ENCODE assay signal across 9 cellular contexts in genomic region chr7:44461387-44461786, GRCh38. TPM values are rescaled to one million over a fixed set of nuclear protein-coding genes. Genes with fewer than 3 reads are reported as not detected.
DNase-seq lines count a peak whose midpoint lies in the region; ATAC-seq and TF ChIP-seq lines count a peak whose summit lies in the region.
"Had no signal": no experiment of that assay in that cellular context is flagged by ENCODE, and none has a peak within 500 bp of the region (broad histone marks: within the 10 kb centered on the region; RNA-seq: fewer than 3 reads in every experiment).

No MANE protein-coding gene starts in this region.

- H3K4me3 ChIP-seq in CD8-positive, alpha-beta T cell (ENCODE audit: low read depth, low read length) = peak overlapping the region; percentile 5
- no peak overlapping the region for H3K4me3 ChIP-seq in Peyer's patch
- H3K4me3 ChIP-seq: neural progenitor cell had no signal

- H3K4me1 ChIP-seq in CD8-positive, alpha-beta T cell (ENCODE audit: insufficient read depth, low read length) = peaks cover 57% of the 10 kb centered on the region
- H3K4me1 ChIP-seq in Peyer's patch = peaks cover 0 to 14% (median 3%) of the 10 kb centered on the region in 4 donors
- H3K4me1 ChIP-seq: neural progenitor cell had no signal

- peak in 2 of 7 experiments; percentile 15 to 27 for DNase-seq in CD8-positive, alpha-beta T cell
- DNase-seq in activated CD4-positive, alpha-beta T cell treated with anti-CD3 and anti-CD28 coated beads, Interleukin-2, amount 10 ng/mL, durations not matched to agents 7 days and 5 days = peak; percentile 66
- DNase-seq in glomerular visceral epithelial cell (ENCODE audit: extremely low spot score) (peak; percentile 44), glutamatergic neuron (no peak), Peyer's patch (no peak), DMS79 treated with DMSO at 0.1 percent for 48 hours (lab: John Stamatoyannopoulos, UW) (no peak)

- H3K9me3 Mint-ChIP-seq in CD8-positive, alpha-beta T cell = no peaks in the 10 kb centered on the region
- no peaks in the 10 kb centered on the region for H3K9me3 Mint-ChIP-seq in activated CD4-positive, alpha-beta T cell treated with anti-CD3 and anti-CD28 coated beads, Interleukin-2, amount 10 ng/mL, durations not matched to agents 7 days and 5 days
- peaks cover 3% of the 10 kb centered on the region for H3K9me3 Mint-ChIP-seq in glutamatergic neuron (ENCODE audit: unreplicated experiment)
- H3K9me3 Mint-ChIP-seq: neural progenitor cell had no signal

- peak; percentile 24 for ATAC-seq in CD8-positive, alpha-beta T cell
- ATAC-seq in HG02938 (IDR thresholded peaks at IDR 0.05; ENCODE audit: unreplicated experiment) = peak; percentile 44
- ATAC-seq in HG03159 (IDR thresholded peaks at IDR 0.05; ENCODE audit: unreplicated experiment) = no peak

- no peak for TF ChIP-seq POLR2A in Peyer's patch (IDR thresholded peaks at IDR 0.05)

- no peaks in the 10 kb centered on the region for H3K36me3 ChIP-seq in CD8-positive, alpha-beta T cell (ENCODE audit: insufficient read depth, low read length)
- peaks cover 0 to 17% (median 0%) of the 10 kb centered on the region in 3 donors for H3K36me3 ChIP-seq in Peyer's patch

- H3K27ac Mint-ChIP-seq in CD8-positive, alpha-beta T cell = peak overlapping the region; percentile 68
- H3K27ac Mint-ChIP-seq in activated CD4-positive, alpha-beta T cell treated with anti-CD3 and anti-CD28 coated beads, Interleukin-2, amount 10 ng/mL, durations not matched to agents 7 days and 5 days = peak overlapping the region; percentile 90
- H3K27ac Mint-ChIP-seq in glutamatergic neuron (ENCODE audit: unreplicated experiment) = no peak overlapping the region
- H3K27ac Mint-ChIP-seq: neural progenitor cell had no signal

- CTCF ChIA-PET in CD8-positive, alpha-beta T cell (lab: Charles Lee) = interaction anchor here (1.2 to 2.5 kb wide), 3 partner anchors 14 to 221 kb away, joined by 3 to 5 read pairs (median 3); no protein-coding TSS in a partner anchor
- CTCF ChIA-PET in activated CD4-positive, alpha-beta T cell treated with anti-CD3 and anti-CD28 coated beads, Interleukin-2, amount 10 ng/mL, durations not matched to agents 7 days and 5 days (lab: Charles Lee) = interaction anchor here (0.9 kb wide), 2 partner anchors 12 to 103 kb away, joined by 3 read pairs; no protein-coding TSS in a partner anchor

- H3K9me3 ChIP-seq in CD8-positive, alpha-beta T cell (ENCODE audit: low read length) = no peaks in the 10 kb centered on the region
- no peaks in the 10 kb centered on the region for H3K9me3 ChIP-seq in Peyer's patch

- no peak overlapping the region for H3K27ac ChIP-seq in CD8-positive, alpha-beta T cell (ENCODE audit: low read depth, low read length)
- no peak overlapping the region for H3K27ac ChIP-seq in Peyer's patch
- H3K27ac ChIP-seq: neural progenitor cell had no signal

- peak overlapping the region; percentile 33 for H3K4me3 Mint-ChIP-seq in CD8-positive, alpha-beta T cell
- H3K4me3 Mint-ChIP-seq in activated CD4-positive, alpha-beta T cell treated with anti-CD3 and anti-CD28 coated beads, Interleukin-2, amount 10 ng/mL, durations not matched to agents 7 days and 5 days = peak overlapping the region; percentile 49
- no peak overlapping the region for H3K4me3 Mint-ChIP-seq in glutamatergic neuron (ENCODE audit: unreplicated experiment)
- H3K4me3 Mint-ChIP-seq: neural progenitor cell had no signal

- H3K36me3 Mint-ChIP-seq in CD8-positive, alpha-beta T cell = peaks cover 51% of the 10 kb centered on the region
- H3K36me3 Mint-ChIP-seq in activated CD4-positive, alpha-beta T cell treated with anti-CD3 and anti-CD28 coated beads, Interleukin-2, amount 10 ng/mL, durations not matched to agents 7 days and 5 days (ENCODE audit: low read depth) = peaks cover 57% of the 10 kb centered on the region
- H3K36me3 Mint-ChIP-seq in glutamatergic neuron (ENCODE audit: unreplicated experiment) = no peaks in the 10 kb centered on the region

- POLR2A ChIA-PET in CD8-positive, alpha-beta T cell (lab: Charles Lee) = interaction anchor here (3.4 kb wide), 1 partner anchor 29 kb away, joined by 23 read pairs; the partner anchor contains the start of gene NUDCD3
- POLR2A ChIA-PET in activated CD4-positive, alpha-beta T cell treated with anti-CD3 and anti-CD28 coated beads, Interleukin-2, amount 10 ng/mL, durations not matched to agents 7 days and 5 days (lab: Charles Lee) = no interaction called here

- peaks cover 78% of the 10 kb centered on the region for H3K4me1 Mint-ChIP-seq in CD8-positive, alpha-beta T cell (ENCODE audit: low read depth)
- H3K4me1 Mint-ChIP-seq in activated CD4-positive, alpha-beta T cell treated with anti-CD3 and anti-CD28 coated beads, Interleukin-2, amount 10 ng/mL, durations not matched to agents 7 days and 5 days = peaks cover 75% of the 10 kb centered on the region
- peaks cover 6% of the 10 kb centered on the region for H3K4me1 Mint-ChIP-seq in glutamatergic neuron (ENCODE audit: low read depth, unreplicated experiment)
- H3K4me1 Mint-ChIP-seq: neural progenitor cell had no signal

- H3K27me3 ChIP-seq in CD8-positive, alpha-beta T cell (ENCODE audit: insufficient read depth, low read length) = no peaks in the 10 kb centered on the region
- H3K27me3 ChIP-seq in Peyer's patch = no peaks in the 10 kb centered on the region
- H3K27me3 ChIP-seq: neural progenitor cell had no signal

- no peaks in the 10 kb centered on the region for H3K27me3 Mint-ChIP-seq in CD8-positive, alpha-beta T cell (ENCODE audit: low read depth)
- H3K27me3 Mint-ChIP-seq in activated CD4-positive, alpha-beta T cell treated with anti-CD3 and anti-CD28 coated beads, Interleukin-2, amount 10 ng/mL, durations not matched to agents 7 days and 5 days = no peaks in the 10 kb centered on the region
- no peaks in the 10 kb centered on the region for H3K27me3 Mint-ChIP-seq in glutamatergic neuron (ENCODE audit: unreplicated experiment)

- no peak for TF ChIP-seq CTCF in CD8-positive, alpha-beta T cell (IDR thresholded peaks at IDR 0.05)
- no peak for TF ChIP-seq CTCF in glutamatergic neuron (IDR thresholded peaks at IDR 0.05; ENCODE audit: partially characterized antibody, unreplicated experiment)
- TF ChIP-seq CTCF in Peyer's patch (IDR thresholded peaks at IDR 0.05) = no peak

- intact Hi-C loops in CD8-positive, alpha-beta T cell (cut with DNase I, micrococcal nuclease) = loop anchor here in 1 of 2 experiments (2.0 to 10.0 kb wide), 2 partner anchors 47 to 565 kb away; no protein-coding TSS in a partner anchor

RNA-seq across cellular contexts. Expression of gene NUDCD3, which starts 29.1 kb away (rescaled TPM):
- 10 to 100 TPM; 40.6 to 45.9 TPM for total RNA-seq in CD8-positive, alpha-beta T cell
- 10 to 100 TPM; 74.3 to 75.9 TPM for total RNA-seq in activated CD4-positive, alpha-beta T cell treated with anti-CD3 and anti-CD28 coated beads, Interleukin-2, amount 10 ng/mL, durations not matched to agents 7 days and 5 days
- total RNA-seq in glutamatergic neuron (ENCODE audit: unreplicated experiment) (151 TPM), Peyer's patch (10 to 100 TPM; 32.9 to 61.9 (median 44.1) TPM)

Comparison
In these comparisons a context has a peak if more than half of its experiments do, and no peak if none do; other contexts are left out.
1. DNase-seq: peak in activated CD4-positive, alpha-beta T cell treated with anti-CD3 and anti-CD28 coated beads, Interleukin-2, amount 10 ng/mL, durations not matched to agents 7 days and 5 days (single experiment) and glomerular visceral epithelial cell (single experiment); none in glutamatergic neuron (single experiment), Peyer's patch (0 of 3) and DMS79 treated with DMSO at 0.1 percent for 48 hours (single experiment).